27 cellular contexts compared by ENCODE assay signal in the genomic region with DNA sequence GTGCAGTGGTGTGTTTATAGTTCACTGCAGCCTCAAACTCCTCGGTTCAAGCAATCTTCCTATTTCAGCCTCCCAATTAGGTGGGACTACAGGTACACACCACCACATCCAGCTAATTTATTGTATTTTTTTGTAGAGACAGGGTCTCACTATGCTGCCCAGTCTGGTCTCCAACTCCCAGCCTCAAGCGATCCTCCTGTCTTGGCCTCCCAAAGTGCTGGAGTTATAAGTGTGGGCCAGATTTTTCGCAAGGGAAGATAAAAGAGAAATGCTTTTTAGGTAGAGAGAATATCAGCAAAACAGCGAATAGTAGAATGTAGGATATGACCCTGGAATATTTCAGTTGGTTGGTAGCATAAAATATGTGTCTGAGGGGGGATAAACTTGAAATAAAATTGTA. TPM values are rescaled to one million over a fixed set of nuclear protein-coding genes. Genes with fewer than 3 reads are reported as not detected.
DNase-seq lines count a peak whose midpoint lies in the region; ATAC-seq, FAIRE-seq and TF ChIP-seq lines count a peak whose summit lies in the region.
"Had no signal": no experiment of that assay in that cellular context is flagged by ENCODE, and none has a peak within 500 bp of the region (broad histone marks: within the 10 kb centered on the region; RNA-seq: fewer than 3 reads in every experiment).

No MANE protein-coding gene starts in this region.

- no peaks in the 10 kb centered on the region; a peak in 1 of 5 replicates for H3K27me3 ChIP-seq in HepG2 (ENCODE audit: control insufficient read depth in 1 of 2, insufficient read depth in 2 of 2, low read length in 2 of 2)
- H3K27me3 ChIP-seq in right lobe of liver, result no peaks in the 10 kb centered on the region
- H3K27me3 ChIP-seq in stomach, result no peaks in the 10 kb centered on the region
- H3K27me3 ChIP-seq: BLaER1 had no signal

- no peak for TF ChIP-seq CTCF in HepG2 (CRISPR knock-in tag; IDR thresholded peaks at IDR 0.05)
- TF ChIP-seq CTCF in right lobe of liver (IDR thresholded peaks at IDR 0.05), result no peak
- no peak for TF ChIP-seq CTCF in glutamatergic neuron (IDR thresholded peaks at IDR 0.05; ENCODE audit: partially characterized antibody, unreplicated experiment)
- TF ChIP-seq CTCF in stomach (IDR thresholded peaks at IDR 0.05), result no peak

- no TSS peak for BruUV-seq in HepG2 (replicated peaks; lab: Mats Ljungman, UMichigan)

- H3K27me3 Mint-ChIP-seq in glutamatergic neuron (ENCODE audit: unreplicated experiment) (peaks cover 13% of the 10 kb centered on the region), T-cell (no peaks in the 10 kb centered on the region)
- H3K27me3 Mint-ChIP-seq in activated T-helper 2 cell treated with anti-CD3 and anti-CD28 coated beads, Interferon-gamma antibody, Interleukin-2, Interleukin-4, amounts not matched to agents 10 μg/mL and 5 μg/mL and 100 μg/mL, durations not matched to agents 14 hours and 24 hours and 36 hours (ENCODE audit: low read depth), result no peaks in the 10 kb centered on the region
- H3K27me3 Mint-ChIP-seq: CD4-positive, CD25-positive, alpha-beta regulatory T cell had no signal

- no peak overlapping the region for H3K4me2 ChIP-seq in HepG2 (ENCODE audit: low read depth, low read length)
- H3K4me2 ChIP-seq: BLaER1, KMS-11 had no signal

- WGBS in HepG2 (ENCODE audit: low lambda C conversion rate), result 96% methylated on average over 4 of the region's 4 CpGs
- WGBS in right lobe of liver (ENCODE audit: insufficient coverage, low coverage, low lambda C conversion rate, missing lambda C conversion rate), result 96% methylated on average over 4 of the region's 4 CpGs
- 96 to 99% (median 97%) methylated on average over 4 of the region's 4 CpGs for WGBS in stomach, 5 donors

- H3K9ac ChIP-seq in HepG2 (ENCODE audit: insufficient read depth, low read depth, low read length), result no peak overlapping the region
- H3K9ac ChIP-seq: BLaER1, KMS-11 had no signal

- H3K4me3 ChIP-seq in HepG2 (replicated peaks in 1 of 3; ENCODE audit: insufficient read depth in 1 of 3, low read depth in 2 of 3, low read length in 3 of 3) (no peak overlapping the region), right lobe of liver (no peak overlapping the region), stomach (no peak overlapping the region)
- H3K4me3 ChIP-seq: BLaER1 had no signal

- H3K36me3 ChIP-seq in HepG2 (replicated peaks in 1 of 2; ENCODE audit: control insufficient read depth in 1 of 2, insufficient read depth in 2 of 2, low read length in 2 of 2), result peaks cover 18 to 50% of the 10 kb centered on the region in 2 experiments
- H3K36me3 ChIP-seq in right lobe of liver, result peaks cover 0 to 59% (median 34%) of the 10 kb centered on the region in 4 donors
- peaks cover 42 to 64% (median 59%) of the 10 kb centered on the region in 4 donors for H3K36me3 ChIP-seq in stomach

- no peaks in the 10 kb centered on the region for H3K36me3 Mint-ChIP-seq in glutamatergic neuron (ENCODE audit: unreplicated experiment)
- H3K36me3 Mint-ChIP-seq in T-cell, result peaks cover 39% of the 10 kb centered on the region
- H3K36me3 Mint-ChIP-seq in activated T-helper 2 cell treated with anti-CD3 and anti-CD28 coated beads, Interferon-gamma antibody, Interleukin-2, Interleukin-4, amounts not matched to agents 10 μg/mL and 5 μg/mL and 100 μg/mL, durations not matched to agents 14 hours and 24 hours and 36 hours (ENCODE audit: low read depth), result peaks cover 58% of the 10 kb centered on the region

- no peak overlapping the region for H3K27ac ChIP-seq in HepG2 (ENCODE audit: extremely low read length, insufficient read depth, low read length)
- H3K27ac ChIP-seq in right lobe of liver, result no peak overlapping the region
- H3K27ac ChIP-seq in stomach, result no peak overlapping the region
- H3K27ac ChIP-seq: BLaER1, KMS-11, RWPE1 had no signal

- CTCF ChIA-PET in HepG2 (lab: Yijun Ruan, JAX; ENCODE audit: low intra/inter-chr PET ratio, low total read pairs), result no interaction called here
- CTCF ChIA-PET in T-cell (lab: Charles Lee), result no interaction called here

- H3K79me2 ChIP-seq in HepG2 (ENCODE audit: insufficient read depth, low read length), result peaks cover 46% of the 10 kb centered on the region

- H3K9me3 ChIP-seq in HepG2 (ENCODE audit: low read length) (no peaks in the 10 kb centered on the region), right lobe of liver (no peaks in the 10 kb centered on the region), stomach (no peaks in the 10 kb centered on the region)
- H3K9me3 ChIP-seq: BLaER1 had no signal

- FAIRE-seq in HepG2 (lab: Jason Lieb, UNC), result no peak
- FAIRE-seq: A204.1, GM12892, GM19239, H54 had no signal

- TF ChIP-seq EP300 in HepG2 (IDR thresholded peaks at IDR 0.05; ENCODE audit: low read depth in 2 of 2, low read length in 2 of 2) (no peak), HepG2 (CRISPR knock-in tag; IDR thresholded peaks at IDR 0.05; ENCODE audit: borderline replicate concordance) (no peak), stomach (IDR thresholded peaks at IDR 0.05) (no peak)

- H3K4me3 Mint-ChIP-seq in glutamatergic neuron (ENCODE audit: unreplicated experiment) (no peak overlapping the region), T-cell (no peak overlapping the region)
- no peak overlapping the region for H3K4me3 Mint-ChIP-seq in activated T-helper 2 cell treated with anti-CD3 and anti-CD28 coated beads, Interferon-gamma antibody, Interleukin-2, Interleukin-4, amounts not matched to agents 10 μg/mL and 5 μg/mL and 100 μg/mL, durations not matched to agents 14 hours and 24 hours and 36 hours (ENCODE audit: low read depth)

- H3K4me1 ChIP-seq in HepG2 (ENCODE audit: insufficient read depth, low read length), result peaks cover 27% of the 10 kb centered on the region
- H3K4me1 ChIP-seq in right lobe of liver, result peaks cover 0 to 16% (median 0%) of the 10 kb centered on the region in 4 donors
- peaks cover 14 to 34% (median 31%) of the 10 kb centered on the region in 4 donors for H3K4me1 ChIP-seq in stomach

- H4K20me1 ChIP-seq in HepG2 (ENCODE audit: insufficient read depth, low read length), result peaks cover 9% of the 10 kb centered on the region

- H3K27ac Mint-ChIP-seq in glutamatergic neuron (ENCODE audit: unreplicated experiment), result peak overlapping the region; percentile 13
- H3K27ac Mint-ChIP-seq in T-cell, result no peak overlapping the region
- H3K27ac Mint-ChIP-seq in activated T-helper 2 cell treated with anti-CD3 and anti-CD28 coated beads, Interferon-gamma antibody, Interleukin-2, Interleukin-4, amounts not matched to agents 10 μg/mL and 5 μg/mL and 100 μg/mL, durations not matched to agents 14 hours and 24 hours and 36 hours, result no peak overlapping the region

- in situ Hi-C loops in HepG2 (cut with HindIII; ENCODE audit: extremely low pct_ligation_motif_present, low pct_unique_long_range_greater_than_20kb), result loop anchor here (25.0 kb wide), 3 partner anchors 584 to 959 kb away; partner anchors contain the start of gene LRATD1

- POLR2A ChIA-PET in HepG2 (lab: Yijun Ruan, JAX), result no interaction called here
- POLR2A ChIA-PET in T-cell (lab: Charles Lee), result interaction anchor here in 1 of 2 donors (0.6 kb wide), 1 partner anchor 23 kb away, joined by 3 read pairs; no protein-coding TSS in a partner anchor

- TF ChIP-seq RAD21 in HepG2 (CRISPR knock-in tag; IDR thresholded peaks at IDR 0.05), result no peak

- ATAC-seq in HepG2 (no peak), right lobe of liver (no peak), T-cell (replicated peaks in 1 of 4) (no peak)
- ATAC-seq: Panc1 had no signal

- TF ChIP-seq POLR2A in HepG2 (IDR thresholded peaks at IDR 0.05; ENCODE audit: insufficient read depth in 1 of 2, low read depth in 2 of 2, low read length in 2 of 2) (no peak), right lobe of liver (IDR thresholded peaks at IDR 0.05) (no peak), stomach (IDR thresholded peaks at IDR 0.05) (no peak)

- H3K4me1 Mint-ChIP-seq in glutamatergic neuron (ENCODE audit: low read depth, unreplicated experiment) (peaks cover 24% of the 10 kb centered on the region), T-cell (peaks cover 34 to 42% (median 38%) of the 10 kb centered on the region in 3 donors)
- peaks cover 24% of the 10 kb centered on the region for H3K4me1 Mint-ChIP-seq in activated T-helper 2 cell treated with anti-CD3 and anti-CD28 coated beads, Interferon-gamma antibody, Interleukin-2, Interleukin-4, amounts not matched to agents 10 μg/mL and 5 μg/mL and 100 μg/mL, durations not matched to agents 14 hours and 24 hours and 36 hours (ENCODE audit: low read depth)

- no peak overlapping the region for H2AFZ ChIP-seq in HepG2 (ENCODE audit: low read length)

- intact Hi-C loops in HepG2 (cut with micrococcal nuclease; ENCODE audit: unreplicated experiment) (no loop called here), right lobe of liver (cut with DNase I) (no loop called here), stomach (cut with DNase I; ENCODE audit: low total_unique reads) (no loop called here)
- intact Hi-C loops in activated T-helper 2 cell treated with anti-CD3 and anti-CD28 coated beads, Interferon-gamma antibody, Interleukin-2, Interleukin-4, amounts not matched to agents 10 μg/mL and 5 μg/mL and 100 μg/mL, durations not matched to agents 14 hours and 24 hours and 36 hours (cut with micrococcal nuclease), result no loop called here

- peaks cover 15% of the 10 kb centered on the region for H3K9me3 Mint-ChIP-seq in glutamatergic neuron (ENCODE audit: unreplicated experiment)
- H3K9me3 Mint-ChIP-seq in T-cell, result no peaks in the 10 kb centered on the region
- no peaks in the 10 kb centered on the region for H3K9me3 Mint-ChIP-seq in activated T-helper 2 cell treated with anti-CD3 and anti-CD28 coated beads, Interferon-gamma antibody, Interleukin-2, Interleukin-4, amounts not matched to agents 10 μg/mL and 5 μg/mL and 100 μg/mL, durations not matched to agents 14 hours and 24 hours and 36 hours

- DNase-seq in HepG2 (ENCODE audit: low spot score), result no peak
- no peak for DNase-seq in right lobe of liver
- peak; percentile 93 for DNase-seq in SK-N-DZ (ENCODE audit: low spot score)
- no peak for DNase-seq in glutamatergic neuron
- DNase-seq in T-cell, result no peak
- DNase-seq in stomach, result no peak
- no peak for DNase-seq in activated T-helper 2 cell treated with anti-CD3 and anti-CD28 coated beads, Interferon-gamma antibody, Interleukin-2, Interleukin-4, amounts not matched to agents 10 μg/mL and 5 μg/mL and 100 μg/mL, durations not matched to agents 14 hours and 24 hours and 36 hours (ENCODE audit: low spot score)
- DNase-seq: CD4-positive, CD25-positive, alpha-beta regulatory T cell; DMS153; DND-41; IMR-90; NCI-H1092; NCI-H1417 treated with DMSO at 0.1 percent for 48 hours; NCI-H1694 treated with DMSO at 0.1 percent for 48 hours; NCI-H2081; NCI-H2227 treated with DMSO at 0.1 percent for 48 hours; NCI-H510A; NCI-H69; SHP77 had no signal

RNA-seq across cellular contexts. Expression of gene DDX1, which starts 4.3 kb away (rescaled TPM):
- total RNA-seq in HepG2 (2016; rRNA removed; fragmentation: Illumina TruSeq; extraction: Trizol), result 130 and 254 TPM in 2 replicates
- 20.7 and 26.0 TPM in 2 replicates for total RNA-seq in HepG2 (2016; cell fraction: cytosol; rRNA removed; fragmentation: Illumina TruSeq; extraction: Trizol; ENCODE audit: low read depth)
- total RNA-seq in HepG2 (2016; cell fraction: insoluble cytoplasmic fraction; rRNA removed; fragmentation: Illumina TruSeq; extraction: Trizol), result 128 and 254 TPM in 2 replicates
- 42.3 and 49.4 TPM in 2 replicates for total RNA-seq in HepG2 (2016; cell fraction: membrane; rRNA removed; fragmentation: Illumina TruSeq; extraction: Trizol)
- 114 and 115 TPM in 2 replicates for total RNA-seq in HepG2 (2016; cell fraction: nucleus; rRNA removed; fragmentation: Illumina TruSeq; extraction: Trizol)
- 60.9 and 81.6 TPM in 2 replicates for polyA plus RNA-seq in HepG2 (2011; rRNA removed)
- 36.8 and 56.4 TPM in 2 replicates for polyA plus RNA-seq in HepG2 (2011; cell fraction: cytosol; rRNA removed)
- polyA plus RNA-seq in HepG2 (2011; cell fraction: nucleus; rRNA removed), result 33.2 and 43.2 TPM in 2 replicates
- 87.2 and 121 TPM in 2 replicates for polyA plus RNA-seq in HepG2 (2012)
- 17.5 and 20.7 TPM in 2 replicates for polyA plus RNA-seq in HepG2 (2016; cell fraction: cytosol; fragmentation: Illumina TruSeq; extraction: Trizol; ENCODE audit: low read depth)
- polyA plus RNA-seq in HepG2 (2016; cell fraction: insoluble cytoplasmic fraction; fragmentation: Illumina TruSeq; extraction: Trizol; ENCODE audit: low read depth), result 266 and 281 TPM in 2 replicates
- polyA plus RNA-seq in HepG2 (2016; cell fraction: membrane; fragmentation: Illumina TruSeq; extraction: Trizol; ENCODE audit: low read depth), result 28.6 and 36.5 TPM in 2 replicates
- 120 and 122 TPM in 2 replicates for polyA plus RNA-seq in HepG2 (2016; cell fraction: nucleus; fragmentation: Illumina TruSeq; extraction: Trizol; ENCODE audit: insufficient read depth, low read depth)
- polyA minus RNA-seq in HepG2 (2011; rRNA and poly(A)+ RNA removed; ENCODE audit: low replicate concordance), result 15.7 and 27.0 TPM in 2 replicates
- 54.9 and 60.7 TPM in 2 replicates for polyA minus RNA-seq in HepG2 (2011; cell fraction: cytosol; rRNA and poly(A)+ RNA removed)
- polyA minus RNA-seq in HepG2 (2011; cell fraction: nucleus; rRNA and poly(A)+ RNA removed), result 109 and 119 TPM in 2 replicates
- 10 to 100 TPM; 29.7 to 43.5 (median 37.6) TPM for total RNA-seq in right lobe of liver
- polyA plus RNA-seq in SK-N-DZ (2014; cell fraction: cytosol; rRNA removed), result 5,002 and 5,638 TPM in 2 replicates
- polyA plus RNA-seq in SK-N-DZ (2014; cell fraction: nucleus; rRNA removed), result 4,616 and 5,818 TPM in 2 replicates
- 255 TPM for total RNA-seq in glutamatergic neuron (ENCODE audit: unreplicated experiment)
- total RNA-seq in T-cell, result 10 to 100 TPM; 43.0 to 46.9 (median 45.8) TPM
- 10 to 100 TPM; 26.8 to 98.2 (median 46.1) TPM for total RNA-seq in stomach
- polyA plus RNA-seq in stomach, result 10 to 100 TPM; 57.2 to 64.5 (median 57.5) TPM
- total RNA-seq in activated T-helper 2 cell treated with anti-CD3 and anti-CD28 coated beads, Interferon-gamma antibody, Interleukin-2, Interleukin-4, amounts not matched to agents 10 μg/mL and 5 μg/mL and 100 μg/mL, durations not matched to agents 14 hours and 24 hours and 36 hours, result 100.0 and 111 TPM in 2 replicates

RNA-seq across cellular contexts. Expression of gene NBAS, which starts 34.8 kb away (rescaled TPM):
- total RNA-seq in HepG2 (2016; rRNA removed; fragmentation: Illumina TruSeq; extraction: Trizol) (58.7 and 61.4 TPM in 2 replicates), right lobe of liver (10 to 100 TPM; 16.1 to 21.8 (median 18.5) TPM), glutamatergic neuron (ENCODE audit: unreplicated experiment) (46.1 TPM), T-cell (10 to 100 TPM; 32.0 to 36.6 (median 33.1) TPM), stomach (10 to 100 TPM; 36.8 to 96.2 (median 79.5) TPM)
- total RNA-seq in HepG2 (2016; cell fraction: cytosol; rRNA removed; fragmentation: Illumina TruSeq; extraction: Trizol; ENCODE audit: low read depth), result 52.9 and 59.9 TPM in 2 replicates
- 56.3 and 56.6 TPM in 2 replicates for total RNA-seq in HepG2 (2016; cell fraction: insoluble cytoplasmic fraction; rRNA removed; fragmentation: Illumina TruSeq; extraction: Trizol)
- 27.5 and 33.9 TPM in 2 replicates for total RNA-seq in HepG2 (2016; cell fraction: membrane; rRNA removed; fragmentation: Illumina TruSeq; extraction: Trizol)
- total RNA-seq in HepG2 (2016; cell fraction: nucleus; rRNA removed; fragmentation: Illumina TruSeq; extraction: Trizol), result 75.6 and 80.4 TPM in 2 replicates
- polyA plus RNA-seq in HepG2 (2011; rRNA removed) (28.8 and 33.6 TPM in 2 replicates), stomach (10 to 100 TPM; 14.5 to 36.9 (median 20.6) TPM)
- polyA plus RNA-seq in HepG2 (2011; cell fraction: cytosol; rRNA removed), result 29.5 and 30.7 TPM in 2 replicates
- polyA plus RNA-seq in HepG2 (2011; cell fraction: nucleus; rRNA removed), result 23.2 and 23.7 TPM in 2 replicates
- 26.5 and 30.9 TPM in 2 replicates for polyA plus RNA-seq in HepG2 (2012)
- polyA plus RNA-seq in HepG2 (2016; cell fraction: cytosol; fragmentation: Illumina TruSeq; extraction: Trizol; ENCODE audit: low read depth), result 14.7 and 16.9 TPM in 2 replicates
- 27.5 and 27.7 TPM in 2 replicates for polyA plus RNA-seq in HepG2 (2016; cell fraction: insoluble cytoplasmic fraction; fragmentation: Illumina TruSeq; extraction: Trizol; ENCODE audit: low read depth)
- polyA plus RNA-seq in HepG2 (2016; cell fraction: membrane; fragmentation: Illumina TruSeq; extraction: Trizol; ENCODE audit: low read depth), result 5.6 and 6.1 TPM in 2 replicates
- polyA plus RNA-seq in HepG2 (2016; cell fraction: nucleus; fragmentation: Illumina TruSeq; extraction: Trizol; ENCODE audit: insufficient read depth, low read depth), result 39.1 and 42.0 TPM in 2 replicates
- polyA minus RNA-seq in HepG2 (2011; rRNA and poly(A)+ RNA removed; ENCODE audit: low replicate concordance), result 55.2 and 126 TPM in 2 replicates
- 57.6 and 62.9 TPM in 2 replicates for polyA minus RNA-seq in HepG2 (2011; cell fraction: cytosol; rRNA and poly(A)+ RNA removed)
- 102 and 117 TPM in 2 replicates for polyA minus RNA-seq in HepG2 (2011; cell fraction: nucleus; rRNA and poly(A)+ RNA removed)
- 171 and 202 TPM in 2 replicates for polyA plus RNA-seq in SK-N-DZ (2014; cell fraction: cytosol; rRNA removed)
- 123 and 132 TPM in 2 replicates for polyA plus RNA-seq in SK-N-DZ (2014; cell fraction: nucleus; rRNA removed)
- 37.2 and 38.7 TPM in 2 replicates for total RNA-seq in activated T-helper 2 cell treated with anti-CD3 and anti-CD28 coated beads, Interferon-gamma antibody, Interleukin-2, Interleukin-4, amounts not matched to agents 10 μg/mL and 5 μg/mL and 100 μg/mL, durations not matched to agents 14 hours and 24 hours and 36 hours
